19 cellular contexts compared by ENCODE assay signal in the genomic region with DNA sequence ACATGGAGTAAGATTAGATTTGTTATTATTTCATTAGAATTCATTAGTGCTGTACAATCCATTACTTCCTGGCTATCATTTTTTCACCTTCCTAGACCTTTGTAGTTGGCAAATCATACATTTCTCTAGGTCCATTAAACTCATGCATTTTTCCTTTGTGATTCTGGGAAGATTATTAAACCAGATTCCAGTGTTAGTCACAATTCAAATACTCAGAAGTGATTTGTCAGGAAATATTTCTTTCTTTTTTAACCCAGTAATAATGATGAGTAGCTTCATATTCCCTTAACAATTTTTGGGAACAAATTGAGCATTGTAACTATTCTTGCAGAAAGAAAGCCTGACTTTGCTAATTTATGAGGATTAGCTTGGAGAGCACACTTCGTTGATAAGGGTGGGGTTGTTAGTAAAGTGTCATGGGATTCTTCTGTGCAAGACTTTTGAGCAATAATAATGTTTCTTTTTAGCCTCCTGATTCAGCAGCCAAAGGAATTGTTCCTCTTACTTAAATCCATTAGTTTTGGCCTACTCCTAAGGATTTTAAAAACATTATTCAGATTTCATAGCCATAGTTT. TPM values are rescaled to one million over a fixed set of nuclear protein-coding genes. Genes with fewer than 3 reads are reported as not detected.
DNase-seq lines count a peak whose midpoint lies in the region; FAIRE-seq and TF ChIP-seq lines count a peak whose summit lies in the region.
"Had no signal": no experiment of that assay in that cellular context is flagged by ENCODE, and none has a peak within 500 bp of the region (broad histone marks: within the 10 kb centered on the region; RNA-seq: fewer than 3 reads in every experiment).

No MANE protein-coding gene starts in this region.

- peak overlapping the region; percentile 100 for H3K27ac ChIP-seq in mesenchymal stem cell (ENCODE audit: low read length, poor library complexity, severe bottlenecking)
- peak overlapping the region; percentile 34 to 74 for H3K27ac ChIP-seq in uterus
- H3K27ac ChIP-seq: HL-60 had no signal

- H3K4ac ChIP-seq in mesenchymal stem cell (ENCODE audit: low read depth in 1 of 2, low read length in 2 of 2) = no peak overlapping the region

- no peak overlapping the region for H2BK15ac ChIP-seq in mesenchymal stem cell (ENCODE audit: low read depth, poor library complexity, severe bottlenecking)

- TF ChIP-seq CTCF in bronchial epithelial cell (IDR thresholded peaks at IDR 0.05; ENCODE audit: insufficient read depth, low read length, severe bottlenecking) = no peak
- TF ChIP-seq CTCF in uterus (IDR thresholded peaks at IDR 0.05) = no peak

- H2AK5ac ChIP-seq in mesenchymal stem cell (ENCODE audit: low read length, severe bottlenecking) = no peak overlapping the region

- no CpG with 5 or more reads among the region's 1 CpG for WGBS in mesenchymal stem cell

- intact Hi-C loops in uterus (cut with DNase I; ENCODE audit: low total_unique reads) = no loop called here
- intact Hi-C loops in head of caudate nucleus (cut with DNase I) = no loop called here

- no peak overlapping the region for H2BK12ac ChIP-seq in mesenchymal stem cell (ENCODE audit: low read length in 2 of 2)

- no peak overlapping the region for H3K18ac ChIP-seq in mesenchymal stem cell (ENCODE audit: low read depth in 1 of 2, low read length in 2 of 2)

- no peak overlapping the region for H3K23ac ChIP-seq in mesenchymal stem cell (ENCODE audit: low read length in 2 of 2)

- H4K8ac ChIP-seq in mesenchymal stem cell (ENCODE audit: low read length) = no peak overlapping the region

- H3K79me1 ChIP-seq in mesenchymal stem cell (replicated peaks; ENCODE audit: low read length, poor library complexity, severe bottlenecking) = no peaks in the 10 kb centered on the region

- H2AFZ ChIP-seq in mesenchymal stem cell (ENCODE audit: low read depth, low read length) = no peak overlapping the region

- H3K4me3 ChIP-seq in bronchial epithelial cell (ENCODE audit: low read depth, low read length) (no peak overlapping the region), mesenchymal stem cell (ENCODE audit: insufficient read depth in 1 of 2, low read depth in 1 of 2, low read length in 2 of 2) (no peak overlapping the region), uterus (no peak overlapping the region)

- H2BK5ac ChIP-seq in mesenchymal stem cell (ENCODE audit: low read depth, low read length, poor library complexity, severe bottlenecking) = no peak overlapping the region

- H3K14ac ChIP-seq in mesenchymal stem cell (ENCODE audit: low read length in 2 of 2) = no peak overlapping the region

- no peak for FAIRE-seq in bronchial epithelial cell (lab: Jason Lieb, UNC)
- FAIRE-seq: GM19239 had no signal

- in situ Hi-C loops in Caki2 (cut with HindIII; ENCODE audit: low pct_unique_long_range_greater_than_20kb, low sequenced_read_pairs) = no loop called here

- H3K9me3 ChIP-seq in mesenchymal stem cell (ENCODE audit: control insufficient read depth, low read length) (no peaks in the 10 kb centered on the region), uterus (no peaks in the 10 kb centered on the region)

- H4K91ac ChIP-seq in mesenchymal stem cell (ENCODE audit: low read length) = no peak overlapping the region

- H3K36me3 ChIP-seq in bronchial epithelial cell (ENCODE audit: control insufficient read depth, insufficient read depth, low read length) (no peaks in the 10 kb centered on the region), mesenchymal stem cell (ENCODE audit: control insufficient read depth in 1 of 2, insufficient read depth in 2 of 2, low read depth in 1 of 2, low read length in 2 of 2) (no peaks in the 10 kb centered on the region), uterus (no peaks in the 10 kb centered on the region)

- no peak overlapping the region for H2BK120ac ChIP-seq in mesenchymal stem cell (ENCODE audit: low read depth, low read length)

- DNase-seq in Caki2 (ENCODE audit: low read depth) = peak; percentile 90
- DNase-seq in bronchial epithelial cell (ENCODE audit: low read depth) = peak; percentile 22
- DNase-seq in mesenchymal stem cell = no peak
- no peak for DNase-seq in uterus
- DNase-seq in activated naive CD4-positive, alpha-beta T cell treated with Interleukin-2 at 50 U/mL for 16 hours = no peak
- DNase-seq in head of caudate nucleus = no peak
- DNase-seq in EL = no peak
- DNase-seq: AML-193, COR-L47, DMS153, H9, NCI-H1930, NCI-H69, SIG-M5 had no signal

- no peak overlapping the region for H3K4me2 ChIP-seq in mesenchymal stem cell (ENCODE audit: low read length, poor library complexity, severe bottlenecking)

- H3K27me3 ChIP-seq in bronchial epithelial cell (ENCODE audit: control insufficient read depth, insufficient read depth, low read length) (peaks cover 2% of the 10 kb centered on the region), mesenchymal stem cell (ENCODE audit: control insufficient read depth in 1 of 2, insufficient read depth in 1 of 2, low read length in 2 of 2) (no peaks in the 10 kb centered on the region), uterus (no peaks in the 10 kb centered on the region)

- no peak for TF ChIP-seq POLR2A in uterus (IDR thresholded peaks at IDR 0.05)

- peaks cover 11% of the 10 kb centered on the region for H3K4me1 ChIP-seq in mesenchymal stem cell (ENCODE audit: control insufficient read depth, insufficient read depth, low read depth, low read length)
- peaks cover 0 to 5% of the 10 kb centered on the region in 2 donors for H3K4me1 ChIP-seq in uterus

- H3K9ac ChIP-seq in mesenchymal stem cell (ENCODE audit: low read length) = peak overlapping the region; percentile 69

RNA-seq across cellular contexts. Expression of gene KRT24, which starts 18.7 kb away (rescaled TPM):
- not detected in 2 replicates for total RNA-seq in Caki2 (2014; rRNA removed; shearing (Covaris generic); ENCODE audit: low replicate concordance)
- total RNA-seq in bronchial epithelial cell (1.6 and 9.1 TPM in 2 replicates), uterus (not detected)
- not detected for polyA plus RNA-seq in mesenchymal stem cell (2013, experiment 1 of 2)
- not detected for polyA plus RNA-seq in mesenchymal stem cell (2013, experiment 2 of 2)
- total RNA-seq: A673, H9, RPMI7951 had no signal
- polyA plus RNA-seq: CD14-positive monocyte had no signal

RNA-seq across cellular contexts. Expression of gene KRT25, which starts 32.9 kb away (rescaled TPM):
- not detected in 2 replicates for total RNA-seq in Caki2 (2014; rRNA removed; shearing (Covaris generic); ENCODE audit: low replicate concordance)
- not detected in 2 replicates for total RNA-seq in bronchial epithelial cell
- not detected for polyA plus RNA-seq in mesenchymal stem cell (2013, experiment 1 of 2)
- polyA plus RNA-seq in mesenchymal stem cell (2013, experiment 2 of 2) = not detected
- not detected for total RNA-seq in uterus
- total RNA-seq: H9, RPMI7951 had no signal
- polyA plus RNA-seq: CD14-positive monocyte had no signal

RNA-seq across cellular contexts. Expression of gene KRT26, which starts 49.8 kb away (rescaled TPM):
- not detected in 2 replicates for total RNA-seq in Caki2 (2014; rRNA removed; shearing (Covaris generic); ENCODE audit: low replicate concordance)
- total RNA-seq in bronchial epithelial cell (not detected in 2 replicates), uterus (not detected)
- polyA plus RNA-seq in mesenchymal stem cell (2013, experiment 1 of 2) = not detected
- polyA plus RNA-seq in mesenchymal stem cell (2013, experiment 2 of 2) = not detected
- total RNA-seq: A673, H9, RPMI7951 had no signal
- polyA plus RNA-seq: CD14-positive monocyte had no signal

RNA-seq across cellular contexts. Expression of gene KRT222, which starts 57.3 kb away (rescaled TPM):
- total RNA-seq in Caki2 (2014; rRNA removed; shearing (Covaris generic); ENCODE audit: low replicate concordance) = 3.1 and 6.8 TPM in 2 replicates
- total RNA-seq in bronchial epithelial cell (not detected in 2 replicates), uterus (1 to 10 TPM in 3 of 4 donors, not detected in 1; 1.6 to 4.2 (median 2.6) TPM)
- not detected for polyA plus RNA-seq in mesenchymal stem cell (2013, experiment 1 of 2)
- polyA plus RNA-seq in mesenchymal stem cell (2013, experiment 2 of 2) = not detected
- total RNA-seq: A673, RPMI7951 had no signal
- polyA plus RNA-seq: CD14-positive monocyte had no signal

Comparison
In these comparisons a context has a peak if more than half of its experiments do, and no peak if none do; other contexts are left out.
1. DNase-seq: peak in Caki2 (single experiment) and bronchial epithelial cell (single experiment); none in mesenchymal stem cell (single experiment), uterus (0 of 2), activated naive CD4-positive, alpha-beta T cell treated with Interleukin-2 at 50 U/mL for 16 hours (single experiment), head of caudate nucleus (0 of 42) and EL (single experiment).